In the genomic region with DNA sequence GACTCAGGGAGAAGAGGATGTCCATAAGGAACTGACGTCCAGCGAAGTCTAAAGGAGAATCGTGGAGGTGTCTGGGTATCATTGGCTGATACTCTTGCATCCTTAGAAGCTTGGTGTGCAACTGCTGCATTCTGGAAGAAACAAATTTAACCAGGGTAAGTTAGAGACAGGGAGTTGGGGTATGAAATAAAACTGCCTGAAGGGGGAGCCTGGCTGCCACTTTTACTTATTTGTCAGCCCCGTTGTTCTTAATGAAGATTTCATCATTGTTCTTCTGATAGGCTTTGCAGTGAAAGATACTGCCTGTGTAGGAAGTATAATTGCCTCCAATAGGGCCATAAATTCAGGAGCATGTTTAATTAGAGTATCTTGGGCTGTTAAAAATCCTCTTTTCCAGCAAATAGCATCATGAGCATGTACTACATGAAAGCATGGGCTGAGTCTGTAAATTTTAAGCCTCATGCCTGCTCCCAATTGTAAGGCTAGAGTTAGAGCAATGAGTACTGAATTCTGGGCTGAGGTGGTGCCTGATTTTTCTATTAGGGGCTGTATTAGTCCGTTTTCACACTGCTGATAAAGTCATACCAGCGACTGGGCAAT, we compare ENCODE assay signal across 8 cellular contexts.
A peak's percentile ranks its signal among the peaks of the same experiment; 100 is the strongest.
DNase-seq lines count a peak whose midpoint lies in the region; ATAC-seq and TF ChIP-seq lines count a peak whose summit lies in the region.

No MANE protein-coding gene starts in this region.

- H3K4me3 ChIP-seq in GM23338 (no peak overlapping the region), MM.1S (ENCODE audit: low read length) (no peak overlapping the region), fibroblast of the aortic adventitia (ENCODE audit: low read depth, low read length) (no peak overlapping the region)

- H3K4me3 Mint-ChIP-seq in GM23338: no peak overlapping the region

- H3K9me2 ChIP-seq in GM23338 (ENCODE audit: insufficient read depth) (peaks cover 27% of the 10 kb centered on the region), MM.1S (replicated peaks; ENCODE audit: insufficient read depth, low read length) (no peaks in the 10 kb centered on the region)

- DNase-seq in DMS153 treated with DMSO at 0.1 percent for 48 hours (lab: John Stamatoyannopoulos, UW; ENCODE audit: unreplicated experiment): peak; percentile 11
- DNase-seq in DMS153 (lab: John Stamatoyannopoulos, UW): no peak
- DNase-seq in GM23338 (ENCODE audit: low spot score): peak; percentile 56
- peak; percentile 43 for DNase-seq in MM.1S
- DNase-seq in activated CD4-positive, alpha-beta T cell treated with anti-CD3 and anti-CD28 coated beads for 4 hours: peak; percentile 21 to 29
- DNase-seq in fibroblast of the aortic adventitia (ENCODE audit: low read depth): peak; percentile 60
- peak; percentile 21 for DNase-seq in stimulated activated CD4-positive, alpha-beta T cell treated with anti-CD3 and anti-CD28 coated beads, Interleukin-15, amount 100 ng/mL, for 24 hours
- DNase-seq in hypothalamus (lab: John Stamatoyannopoulos, UW): no peak

- H3K27me3 ChIP-seq in GM23338 (ENCODE audit: insufficient read depth) (no peaks in the 10 kb centered on the region), MM.1S (replicated peaks; ENCODE audit: insufficient read depth, low read length) (no peaks in the 10 kb centered on the region)

- TF ChIP-seq CTCF in GM23338 (conservative IDR thresholded peaks at IDR 0.05; ENCODE audit: low read depth in 2 of 2) (peak; percentile 65 to 66), MM.1S (IDR thresholded peaks at IDR 0.05; ENCODE audit: low read length) (peak; percentile 52), fibroblast of the aortic adventitia (IDR thresholded peaks at IDR 0.05; ENCODE audit: insufficient read depth, low read length) (peak; percentile 59)

- H3K27ac Mint-ChIP-seq in GM23338: no peak overlapping the region

- no peaks in the 10 kb centered on the region for H3K4me1 ChIP-seq in GM23338 (ENCODE audit: insufficient read depth)
- no peaks in the 10 kb centered on the region for H3K4me1 ChIP-seq in MM.1S (ENCODE audit: low read length)

- H3K9me3 ChIP-seq in MM.1S (replicated peaks; ENCODE audit: insufficient read depth, low read length): no peaks in the 10 kb centered on the region

- peak; percentile 65 for ATAC-seq in GM23338

- no peaks in the 10 kb centered on the region for H4K20me1 ChIP-seq in GM23338 (replicated peaks; ENCODE audit: insufficient read depth)
- H4K20me1 ChIP-seq in MM.1S (ENCODE audit: insufficient read depth, low read length): no peaks in the 10 kb centered on the region

- no peak overlapping the region for H3K9ac ChIP-seq in MM.1S (ENCODE audit: low read length)

- no peaks in the 10 kb centered on the region for H3F3A ChIP-seq in GM23338 (replicated peaks; ENCODE audit: low read depth)
- H3F3A ChIP-seq in MM.1S (ENCODE audit: insufficient read depth, low read length): no peaks in the 10 kb centered on the region

- H3K79me2 ChIP-seq in GM23338 (replicated peaks; ENCODE audit: insufficient read depth): no peaks in the 10 kb centered on the region
- H3K79me2 ChIP-seq in MM.1S (ENCODE audit: low read length): no peaks in the 10 kb centered on the region

- H3K36me3 Mint-ChIP-seq in GM23338 (ENCODE audit: low read depth): peaks cover 26% of the 10 kb centered on the region

- H3K27me3 Mint-ChIP-seq in GM23338 (ENCODE audit: insufficient read depth, low read depth, poor library complexity): no peaks in the 10 kb centered on the region

- H3K4me1 Mint-ChIP-seq in GM23338: no peaks in the 10 kb centered on the region

- H3K36me3 ChIP-seq in GM23338 (ENCODE audit: insufficient read depth) (no peaks in the 10 kb centered on the region), MM.1S (replicated peaks; ENCODE audit: insufficient read depth, low read length) (no peaks in the 10 kb centered on the region)

- H2AFZ ChIP-seq in GM23338 (peak overlapping the region; percentile 93), MM.1S (ENCODE audit: low read length) (no peak overlapping the region)

- no peak overlapping the region for H3K4me2 ChIP-seq in GM23338
- H3K4me2 ChIP-seq in MM.1S (ENCODE audit: low read depth, low read length): no peak overlapping the region

- peaks cover 33% of the 10 kb centered on the region for H3K9me3 Mint-ChIP-seq in GM23338

- H3K27ac ChIP-seq in GM23338 (ENCODE audit: low read depth): no peak overlapping the region
- no peak overlapping the region for H3K27ac ChIP-seq in MM.1S (ENCODE audit: low read length)

TF ChIP-seq in GM23338, 12 proteins besides CTCF, POLR2A, EP300 and RAD21:
- TF ChIP-seq NANOG (IDR thresholded peaks at IDR 0.05; ENCODE audit: borderline replicate concordance): no peak
- TF ChIP-seq ZNF331 (CRISPR knock-in tag; IDR thresholded peaks at IDR 0.05; ENCODE audit: low read depth): no peak
- TF ChIP-seq ZNF114 (CRISPR knock-in tag; IDR thresholded peaks at IDR 0.05): no peak

Comparison
In these comparisons a context has a peak if more than half of its experiments do, and no peak if none do; other contexts are left out.
1. DNase-seq: peak in DMS153 treated with DMSO at 0.1 percent for 48 hours (single experiment), GM23338 (single experiment), MM.1S (single experiment), activated CD4-positive, alpha-beta T cell treated with anti-CD3 and anti-CD28 coated beads for 4 hours (2 of 2), fibroblast of the aortic adventitia (single experiment) and stimulated activated CD4-positive, alpha-beta T cell treated with anti-CD3 and anti-CD28 coated beads, Interleukin-15, amount 100 ng/mL, for 24 hours (single experiment); none in DMS153 (single experiment) and hypothalamus (0 of 51).
2. Peak in every context shown above with its lines, with median percentiles within 50 percentile points of each other: CTCF ChIP-seq.